1 cellular context compared by ENCODE assay signal in genomic region chr2:27494944-27495554, GRCh38.
A peak's percentile ranks its signal among the peaks of the same experiment; 100 is the strongest.
TF ChIP-seq lines count a peak whose summit lies in the region.

FNDC4 (minus strand) TSS chr2:27495200; CDS start chr2:27494679, 521 bp downstream.

TF ChIP-seq in K562, 482 proteins besides CTCF, POLR2A, EP300 and RAD21 (continued from another document):
- TF ChIP-seq ZBTB40 (IDR thresholded peaks at IDR 0.05) (peak; percentile 38; the same call in 1 of the 2 replicates), ZBTB40 (CRISPR knock-in tag; IDR thresholded peaks at IDR 0.05) (no peak), TFAP4 (CRISPR knock-in tag; IDR thresholded peaks at IDR 0.05; ENCODE audit: borderline replicate concordance) (no peak; the same call in 1 of the 2 replicates), CLOCK (CRISPR knock-in tag; IDR thresholded peaks at IDR 0.05; ENCODE audit: borderline replicate concordance) (no peak), CXXC5 (CRISPR knock-in tag; IDR thresholded peaks at IDR 0.05) (peak; percentile 64), ZNF263 (CRISPR knock-in tag; IDR thresholded peaks at IDR 0.05; ENCODE audit: borderline replicate concordance) (peak; percentile 73), ZBTB7A (IDR thresholded peaks at IDR 0.05; ENCODE audit: borderline replicate concordance, control insufficient read depth, low read depth, low read length) (peak; percentile 69; the same call in 1 of the 2 replicates), RBBP5 (IDR thresholded peaks at IDR 0.05; ENCODE audit: borderline replicate concordance, insufficient read depth, low read length, poor library complexity, severe bottlenecking) (peak; percentile 56), POLR2G (IDR thresholded peaks at IDR 0.05; ENCODE audit: low read depth, low read length) (peak; percentile 79), ZNF197 (CRISPR knock-in tag; IDR thresholded peaks at IDR 0.05; ENCODE audit: low read depth) (no peak), MAZ (CRISPR knock-in tag; conservative IDR thresholded peaks at IDR 0.05 in 1 of 2, IDR thresholded peaks at IDR 0.05 in 1 of 2) (peak; percentile 14 to 47; a peak in 2 of 4 replicates)
